In genomic region chr1:21124846-21125245, GRCh38 we compare ENCODE assay signal across 18 cellular contexts. TPM values are rescaled to one million over a fixed set of nuclear protein-coding genes. Genes with fewer than 3 reads are reported as not detected.
DNase-seq lines count a peak whose midpoint lies in the region; TF ChIP-seq lines count a peak whose summit lies in the region.
"Had no signal": no experiment of that assay in that cellular context is flagged by ENCODE, and none has a peak within 500 bp of the region (broad histone marks: within the 10 kb centered on the region; RNA-seq: fewer than 3 reads in every experiment).

No MANE protein-coding gene starts in this region.

- in situ Hi-C loops in GM23248 (cut with MboI) = no loop called here

- 36 to 57% methylated on average over 1 of the region's 1 CpG for WGBS in GM23248 (ENCODE audit: low coverage in 1 of 2, low lambda C conversion rate in 2 of 2, missing lambda C conversion rate in 2 of 2), 2 experiments

- no peaks in the 10 kb centered on the region for H4K20me1 ChIP-seq in GM23248 (ENCODE audit: insufficient read depth)
- no peaks in the 10 kb centered on the region for H4K20me1 ChIP-seq in fibroblast of lung (ENCODE audit: control insufficient read depth, extremely low read depth, insufficient read depth, low read length)

- no peaks in the 10 kb centered on the region for H3K9me2 ChIP-seq in GM23248 (ENCODE audit: insufficient read depth)

- POLR2A ChIA-PET in AG04449 (lab: Yijun Ruan, JAX) = interaction anchor here (0.6 kb wide), 1 partner anchor 12 kb away, joined by 3 read pairs; no protein-coding TSS in a partner anchor

- DNase-seq in AG04449 (ENCODE audit: low read depth, low spot score) (peak; percentile 28), GM23248 (peak; percentile 72), SK-N-MC (ENCODE audit: low read depth, low spot score) (no peak), fibroblast of lung (ENCODE audit: low read depth in 2 of 2) (peak; percentile 64 to 69), NCI-H2029 treated with DMSO at 0.1 percent for 48 hours (lab: John Stamatoyannopoulos, UW) (no peak), islet precursor cell (no peak), ureter (ENCODE audit: low spot score) (no peak)
- DNase-seq in central memory CD4-positive, alpha-beta T cell = no peak
- DNase-seq: activated CD4-positive, alpha-beta T cell treated with anti-CD3 and anti-CD28 coated beads, Interleukin-2, amount 10 ng/mL, durations not matched to agents 7 days and 5 days; activated naive CD4-positive, alpha-beta T cell treated with anti-CD3 and anti-CD28 coated beads for 36 hours; hippocampal formation; NCI-H1048; NCI-H82; nucleus accumbens; Peyer's patch; right cardiac atrium had no signal

- peak overlapping the region; percentile 2; the same call in 1 of the 2 replicates for H3K9ac ChIP-seq in GM23248
- H3K9ac ChIP-seq in SK-N-MC (ENCODE audit: insufficient read length) = no peak overlapping the region
- H3K9ac ChIP-seq in fibroblast of lung (ENCODE audit: insufficient read depth, low read length) = no peak overlapping the region

- H3K4me3 ChIP-seq in AG04449 (ENCODE audit: low read depth, low read length) (no peak overlapping the region), GM23248 (peak overlapping the region; percentile 8; the same call in 1 of the 2 replicates), SK-N-MC (no peak overlapping the region), fibroblast of lung (replicated peaks in 1 of 4; ENCODE audit: control extremely low read depth in 1 of 4, insufficient read depth in 1 of 4, low read depth in 3 of 4, low read length in 4 of 4) (no peak overlapping the region)
- H3K4me3 ChIP-seq: A549, GM12878, Peyer's patch had no signal

- TF ChIP-seq CTCF in AG04449 (IDR thresholded peaks at IDR 0.05; ENCODE audit: insufficient read depth, low read length, missing control alignments) = no peak
- no peak for TF ChIP-seq CTCF in fibroblast of lung (conservative IDR thresholded peaks at IDR 0.05 in 1 of 2, IDR thresholded peaks at IDR 0.05 in 1 of 2; ENCODE audit: low read depth in 1 of 2, low read length in 2 of 2)

- CTCF ChIA-PET in AG04449 (lab: Yijun Ruan, JAX) = interaction anchor here (1.2 kb wide), 1 partner anchor 9 kb away, joined by 3 read pairs; no protein-coding TSS in a partner anchor

- peaks cover 87% of the 10 kb centered on the region for H3K79me2 ChIP-seq in GM23248 (ENCODE audit: insufficient read depth)
- peaks cover 12% of the 10 kb centered on the region for H3K79me2 ChIP-seq in fibroblast of lung (ENCODE audit: control insufficient read depth, insufficient read depth, low read length)

- H2AFZ ChIP-seq in GM23248 = no peak overlapping the region
- no peak overlapping the region for H2AFZ ChIP-seq in fibroblast of lung (ENCODE audit: low read length)

- H3K4me1 ChIP-seq in GM23248 (ENCODE audit: insufficient read depth) (peaks cover 34% of the 10 kb centered on the region), fibroblast of lung (ENCODE audit: control insufficient read depth, extremely low read depth, insufficient read depth, low read length) (peaks cover 9% of the 10 kb centered on the region)

- no peaks in the 10 kb centered on the region for H3K9me3 ChIP-seq in GM23248 (ENCODE audit: low read depth)
- H3K9me3 ChIP-seq in SK-N-MC (ENCODE audit: low read depth, low read length) = no peaks in the 10 kb centered on the region
- no peaks in the 10 kb centered on the region for H3K9me3 ChIP-seq in fibroblast of lung (ENCODE audit: control insufficient read depth, insufficient read depth, low read depth, low read length)
- H3K9me3 ChIP-seq: A549, Peyer's patch had no signal

- H3K27me3 ChIP-seq in GM23248 (replicated peaks; ENCODE audit: insufficient read depth) (no peaks in the 10 kb centered on the region), fibroblast of lung (ENCODE audit: control insufficient read depth, insufficient read depth, low read length) (no peaks in the 10 kb centered on the region)
- H3K27me3 ChIP-seq: Peyer's patch had no signal

- H3F3A ChIP-seq in GM23248 (ENCODE audit: insufficient read depth) = peaks cover 27% of the 10 kb centered on the region; the same call in 1 of the 2 replicates

- H3K4me2 ChIP-seq in GM23248 (ENCODE audit: unreplicated experiment) (peak overlapping the region; percentile 27), fibroblast of lung (ENCODE audit: extremely low read depth, insufficient read depth, low read length) (no peak overlapping the region)
- H3K4me2 ChIP-seq: A549 had no signal

- peak overlapping the region; percentile 39 for H3K27ac ChIP-seq in GM23248
- H3K27ac ChIP-seq in SK-N-MC = 0 out of 2 replicates have a peak overlapping the region, but pooled peaks have one; percentile 2
- no peak overlapping the region for H3K27ac ChIP-seq in fibroblast of lung (ENCODE audit: insufficient read depth, low read length)
- H3K27ac ChIP-seq: A549, Peyer's patch had no signal

- H3K36me3 ChIP-seq in GM23248 (ENCODE audit: low read depth) (no peaks in the 10 kb centered on the region), SK-N-MC (ENCODE audit: insufficient read depth, low read length) (peaks cover 15% of the 10 kb centered on the region; the same call in 1 of the 2 replicates), fibroblast of lung (ENCODE audit: control insufficient read depth, insufficient read depth, low read length) (peaks cover 2% of the 10 kb centered on the region)

RNA-seq across cellular contexts. Expression of gene EIF4G3, which starts 51.9 kb away (rescaled TPM):
- total RNA-seq in GM23248 (2014; rRNA removed; shearing (Covaris generic)) = 43.1 and 65.5 TPM in 2 replicates
- polyA plus RNA-seq in GM23248 (2016; fragmentation: Nextera tagmentation; extraction: Ambion mirVana) (22.0 and 24.0 TPM in 2 replicates), fibroblast of lung (64.9 and 67.0 TPM in 2 replicates)
- total RNA-seq in fibroblast of lung (32.6 and 53.5 TPM in 2 replicates), ureter (93.9 TPM)
- polyA plus RNA-seq in fibroblast of lung (2012) = 40.6 and 47.6 TPM in 2 replicates
- polyA minus RNA-seq in fibroblast of lung (ENCODE audit: low replicate concordance) = 68.3 and 68.4 TPM in 2 replicates

Comparison
In these comparisons a context has a peak if more than half of its experiments do, and no peak if none do; other contexts are left out.
1. DNase-seq: peak in AG04449 (single experiment), GM23248 (single experiment) and fibroblast of lung (2 of 2); none in SK-N-MC (single experiment), NCI-H2029 treated with DMSO at 0.1 percent for 48 hours (single experiment), central memory CD4-positive, alpha-beta T cell (single experiment), islet precursor cell (single experiment) and ureter (single experiment).